In the genomic region with DNA sequence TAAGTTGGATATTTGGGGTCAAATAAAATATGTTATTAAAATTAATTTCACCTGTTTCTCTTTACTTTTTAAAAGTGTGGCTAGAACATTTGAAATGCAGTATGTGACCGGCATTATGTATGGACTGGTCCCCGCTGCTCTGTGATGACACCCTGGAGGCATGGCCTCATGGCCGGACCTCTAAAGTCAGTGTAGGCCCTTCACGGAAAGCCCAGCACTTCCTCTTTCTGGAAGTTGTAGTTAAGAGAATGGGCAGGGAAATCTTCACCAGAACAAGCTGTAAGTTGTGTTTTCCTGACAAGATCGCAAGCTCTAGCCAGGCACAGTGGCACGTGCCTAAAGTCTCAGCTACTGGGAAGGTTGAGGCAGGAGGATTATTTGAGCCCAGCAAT, we compare ENCODE assay signal across 17 cellular contexts. TPM values are rescaled to one million over a fixed set of nuclear protein-coding genes. Genes with fewer than 3 reads are reported as not detected.
A peak's percentile ranks its signal among the peaks of the same experiment; 100 is the strongest.
DNase-seq lines count a peak whose midpoint lies in the region; ATAC-seq and TF ChIP-seq lines count a peak whose summit lies in the region.
"Had no signal": no experiment of that assay in that cellular context is flagged by ENCODE, and none has a peak within 500 bp of the region (broad histone marks: within the 10 kb centered on the region; RNA-seq: fewer than 3 reads in every experiment).

No MANE protein-coding gene starts in this region.

- intact Hi-C loops in Right ventricle myocardium inferior (cut with DNase I), result no loop called here
- intact Hi-C loops in cardiac septum (cut with DNase I), result no loop called here
- intact Hi-C loops in transverse colon (cut with DNase I; ENCODE audit: low total_unique reads), result no loop called here
- intact Hi-C loops in Calu3 (cut with micrococcal nuclease; ENCODE audit: unreplicated experiment), result no loop called here

- peaks cover 77 to 82% of the 10 kb centered on the region in 2 donors for H3K4me1 Mint-ChIP-seq in immature natural killer cell
- no peaks in the 10 kb centered on the region for H3K4me1 Mint-ChIP-seq in Calu3 (ENCODE audit: low read depth, unreplicated experiment)

- H3K27ac ChIP-seq in transverse colon, result peak overlapping the region; percentile 30 to 71 (median 47)
- H3K27ac ChIP-seq: neural progenitor cell had no signal

- H3K4me1 ChIP-seq in transverse colon, result no peaks in the 10 kb centered on the region
- H3K4me1 ChIP-seq: ascending aorta had no signal

- H3K4me3 Mint-ChIP-seq in immature natural killer cell (peak overlapping the region in 1 of 5 donors; percentile 35), Calu3 (ENCODE audit: low read depth, unreplicated experiment) (no peak overlapping the region)
- H3K4me3 Mint-ChIP-seq: HFFc6; neural progenitor cell; stimulated activated naive CD8-positive, alpha-beta T cell treated with anti-CD3 and anti-CD28 coated beads, Interleukin-15, amount 100 ng/mL, for 72 hours had no signal

- H3K27ac Mint-ChIP-seq in immature natural killer cell (peak overlapping the region in 5 of 6 donors; percentile 25 to 100 (median 79)), Calu3 (ENCODE audit: unreplicated experiment) (no peak overlapping the region)
- H3K27ac Mint-ChIP-seq: HFFc6, neural progenitor cell had no signal

- in situ Hi-C loops in transverse colon (cut with MboI; ENCODE audit: low pct_ligation_motif_present in 1 of 4, low pct_unique_long_range_greater_than_20kb in 1 of 4, low sequenced_read_pairs in 3 of 4), result no loop called here

- CTCF ChIA-PET in Calu3 (lab: Charles Lee), result interaction anchor here (1.1 kb wide), 1 partner anchor 11 kb away, joined by 5 read pairs; no protein-coding TSS in a partner anchor

- WGBS in transverse colon (ENCODE audit: low coverage in 1 of 2), 2 donors, result 75 to 82% methylated on average over 6 of the region's 6 CpGs

- no TSS peak for BruUV-seq in Calu3 (replicated peaks; lab: Mats Ljungman, UMichigan)

- H3K4me3 ChIP-seq in transverse colon, result no peak overlapping the region
- H3K4me3 ChIP-seq: ascending aorta, MG63, neural progenitor cell had no signal

- TF ChIP-seq CTCF in transverse colon (IDR thresholded peaks at IDR 0.05) (no peak), Calu3 (IDR thresholded peaks at IDR 0.05; ENCODE audit: unreplicated experiment) (no peak)

- no peaks in the 10 kb centered on the region for H3K36me3 Mint-ChIP-seq in immature natural killer cell
- H3K36me3 Mint-ChIP-seq in Calu3 (ENCODE audit: insufficient read depth, unreplicated experiment), result no peaks in the 10 kb centered on the region
- H3K36me3 Mint-ChIP-seq: neural progenitor cell had no signal

- no peaks in the 10 kb centered on the region for H3K36me3 ChIP-seq in transverse colon
- H3K36me3 ChIP-seq: ascending aorta, MG63, neural progenitor cell had no signal

- ATAC-seq in Right ventricle myocardium inferior (peak; percentile 43), GM19395 (IDR thresholded peaks at IDR 0.05; ENCODE audit: unreplicated experiment) (no peak)
- ATAC-seq: stimulated activated naive CD8-positive, alpha-beta T cell treated with anti-CD3 and anti-CD28 coated beads, Interleukin-15, amount 100 ng/mL, for 72 hours had no signal

- DNase-seq in Right ventricle myocardium inferior (ENCODE audit: missing footprints) (no peak), cardiac septum (ENCODE audit: low spot score) (no peak), UCSD-AML1 (lab: John Stamatoyannopoulos, UW; ENCODE audit: unreplicated experiment) (peak; percentile 35), immature natural killer cell (no peak), transverse colon (no peak), NCI-H774 (lab: John Stamatoyannopoulos, UW) (no peak), Calu3 (no peak)
- DNase-seq: activated CD4-positive, alpha-beta T cell treated with anti-CD3 and anti-CD28 coated beads for 48 hours; GDM1; HFFc6; MG63; NK-92 treated with Interleukin-12 subunit alpha and Interleukin-12 subunit beta, amount 100 ng/mL, for 24 hours; SK-N-SH; stimulated activated naive CD8-positive, alpha-beta T cell treated with anti-CD3 and anti-CD28 coated beads, Interleukin-15, amount 100 ng/mL, for 72 hours had no signal

- no peak for TF ChIP-seq EP300 in transverse colon (IDR thresholded peaks at IDR 0.05; ENCODE audit: low read depth)

- no peaks in the 10 kb centered on the region for H3K27me3 ChIP-seq in transverse colon
- H3K27me3 ChIP-seq: ascending aorta, MG63, neural progenitor cell had no signal

- no peaks in the 10 kb centered on the region for H3K9me3 ChIP-seq in transverse colon
- H3K9me3 ChIP-seq: ascending aorta, MG63, SK-N-SH had no signal

- no peak for TF ChIP-seq POLR2A in transverse colon (IDR thresholded peaks at IDR 0.05)

- H3K27me3 Mint-ChIP-seq in immature natural killer cell (ENCODE audit: low read depth in 3 of 3) (peaks cover 3 to 13% (median 6%) of the 10 kb centered on the region in 3 donors), Calu3 (ENCODE audit: unreplicated experiment) (peaks cover 13% of the 10 kb centered on the region)
- H3K27me3 Mint-ChIP-seq: stimulated activated naive CD8-positive, alpha-beta T cell treated with anti-CD3 and anti-CD28 coated beads, Interleukin-15, amount 100 ng/mL, for 72 hours had no signal

- no peaks in the 10 kb centered on the region for H3K9me3 Mint-ChIP-seq in immature natural killer cell
- H3K9me3 Mint-ChIP-seq in Calu3 (ENCODE audit: low read depth, unreplicated experiment), result no peaks in the 10 kb centered on the region
- H3K9me3 Mint-ChIP-seq: HFFc6, neural progenitor cell had no signal

RNA-seq across cellular contexts. Expression of gene SRGN, which starts 38.3 kb away (rescaled TPM):
- total RNA-seq in Right ventricle myocardium inferior (50.2 TPM), cardiac septum (52.1 TPM), transverse colon (10 to 100 TPM in 3 of 4 donors, 1 to 10 TPM in 1; 9.0 to 83.8 (median 20.3) TPM), Calu3 (2022) (not detected in 2 replicates)
- 1,000 to 10,000 TPM in 2 of 3 donors, 100 to 1,000 TPM in 1; 910 to 1,240 (median 1,143) TPM for polyA plus RNA-seq in immature natural killer cell
